Comparison of ENCODE assay signal across 8 cellular contexts in genomic region chr14:93113678-93114067, GRCh38. TPM values are rescaled to one million over a fixed set of nuclear protein-coding genes. Genes with fewer than 3 reads are reported as not detected.
DNase-seq lines count a peak whose midpoint lies in the region; ATAC-seq and TF ChIP-seq lines count a peak whose summit lies in the region.

No MANE protein-coding gene starts in this region.

- H3K27ac ChIP-seq in endodermal cell (ENCODE audit: low read depth, low read length) = no peak overlapping the region

- H3K4me3 ChIP-seq in endodermal cell (ENCODE audit: low read length) = peak overlapping the region; percentile 84

- H3K9ac ChIP-seq in endodermal cell (ENCODE audit: extremely low read depth, low read length, poor library complexity, severe bottlenecking) = no peak overlapping the region

- H3K36me3 ChIP-seq in endodermal cell (ENCODE audit: control insufficient read depth, insufficient read depth, low read length) = no peaks in the 10 kb centered on the region

- H3K9me3 Mint-ChIP-seq in Calu3 (ENCODE audit: low read depth, unreplicated experiment) = no peaks in the 10 kb centered on the region
- no peaks in the 10 kb centered on the region for H3K9me3 Mint-ChIP-seq in endodermal cell
- no peaks in the 10 kb centered on the region for H3K9me3 Mint-ChIP-seq in osteocyte (ENCODE audit: unreplicated experiment)

- H3K27me3 Mint-ChIP-seq in Calu3 (ENCODE audit: unreplicated experiment) (no peaks in the 10 kb centered on the region), endodermal cell (ENCODE audit: insufficient read depth) (no peaks in the 10 kb centered on the region), osteocyte (ENCODE audit: unreplicated experiment) (no peaks in the 10 kb centered on the region)

- H3K36me3 Mint-ChIP-seq in Calu3 (ENCODE audit: insufficient read depth, unreplicated experiment) (peaks cover 41% of the 10 kb centered on the region), endodermal cell (ENCODE audit: low read depth) (no peaks in the 10 kb centered on the region), osteocyte (ENCODE audit: unreplicated experiment) (no peaks in the 10 kb centered on the region)

- intact Hi-C loops in Calu3 (cut with micrococcal nuclease; ENCODE audit: unreplicated experiment) = loop anchor here (2.0 to 5.0 kb wide), 4 partner anchors 25 to 94 kb away; partner anchors contain the start of genes GON7 and UBR7

- no peaks in the 10 kb centered on the region for H3K4me1 ChIP-seq in endodermal cell (ENCODE audit: control insufficient read depth, insufficient read depth, low read length)

- H3K4me1 Mint-ChIP-seq in Calu3 (ENCODE audit: low read depth, unreplicated experiment) (peaks cover 9% of the 10 kb centered on the region), endodermal cell (peaks cover 16% of the 10 kb centered on the region), osteocyte (ENCODE audit: unreplicated experiment) (peaks cover 24% of the 10 kb centered on the region)

- DNase-seq in Calu3 = no peak
- peak; percentile 41 for DNase-seq in NCI-H69 (lab: John Stamatoyannopoulos, UW)
- peak; percentile 69 for DNase-seq in endodermal cell
- DNase-seq in osteocyte (ENCODE audit: extremely low spot score, unreplicated experiment) = no peak
- DNase-seq in SW480 (ENCODE audit: low spot score) = no peak
- DNase-seq in stimulated activated naive CD4-positive, alpha-beta T cell treated with Interleukin-2 at 50 U/mL for 16 hours (lab: John Stamatoyannopoulos, UW) = no peak
- no peak for DNase-seq in KBM-7

- in situ Hi-C loops in KBM-7 (cut with MboI; ENCODE audit: low pct_unique_long_range_greater_than_20kb, low sequenced_read_pairs) = no loop called here

- CTCF ChIA-PET in Calu3 (lab: Charles Lee) = interaction anchor here (0.5 to 2.2 kb wide), 23 partner anchors 8 to 233 kb away, joined by 3 to 23 read pairs (median 5); partner anchors contain the start of genes GON7 and UBR7

- H3K27me3 ChIP-seq in endodermal cell (ENCODE audit: control insufficient read depth, insufficient read depth, low read length, poor library complexity, severe bottlenecking) = no peaks in the 10 kb centered on the region

- no peak for TF ChIP-seq CTCF in Calu3 (IDR thresholded peaks at IDR 0.05; ENCODE audit: unreplicated experiment)
- no peak for TF ChIP-seq CTCF in endodermal cell (conservative IDR thresholded peaks at IDR 0.05)
- no peak for TF ChIP-seq CTCF in osteocyte (IDR thresholded peaks at IDR 0.05)

- peak overlapping the region; percentile 67 for H3K27ac Mint-ChIP-seq in Calu3 (ENCODE audit: unreplicated experiment)
- peak overlapping the region; percentile 87 for H3K27ac Mint-ChIP-seq in endodermal cell
- H3K27ac Mint-ChIP-seq in osteocyte (ENCODE audit: unreplicated experiment) = no peak overlapping the region

- WGBS in endodermal cell (ENCODE audit: insufficient coverage in 1 of 2, insufficient read length in 1 of 2), 2 experiments = 36 to 48% methylated on average over 8 of the region's 8 CpGs

- H3K9me3 ChIP-seq in endodermal cell (ENCODE audit: control insufficient read depth, low read length) = no peaks in the 10 kb centered on the region

- ATAC-seq in GM21381 (IDR thresholded peaks at IDR 0.05; ENCODE audit: unreplicated experiment) = no peak

- BruUV-seq in Calu3 (replicated peaks; lab: Mats Ljungman, UMichigan) = no TSS peak

- peak overlapping the region; percentile 86 for H3K4me3 Mint-ChIP-seq in Calu3 (ENCODE audit: low read depth, unreplicated experiment)
- peak overlapping the region; percentile 66 for H3K4me3 Mint-ChIP-seq in endodermal cell
- H3K4me3 Mint-ChIP-seq in osteocyte (ENCODE audit: unreplicated experiment) = peak overlapping the region; percentile 82

RNA-seq across cellular contexts. Expression of gene ITPK1, which starts 2.1 kb away (rescaled TPM):
- total RNA-seq in Calu3 (2022) (94.3 and 109 TPM in 2 replicates), endodermal cell (10 to 100 TPM; 59.9 to 66.9 TPM), osteocyte (31.2 and 32.8 TPM in 2 replicates)
- 30.1 TPM for polyA plus RNA-seq in endodermal cell (2013, experiment 1 of 2)
- 32.0 TPM for polyA plus RNA-seq in endodermal cell (2013, experiment 2 of 2)

Comparison
In these comparisons a context has a peak if more than half of its experiments do, and no peak if none do; other contexts are left out.
1. DNase-seq: peak in NCI-H69 (single experiment) and endodermal cell (single experiment); none in Calu3 (single experiment), osteocyte (single experiment), SW480 (single experiment), stimulated activated naive CD4-positive, alpha-beta T cell treated with Interleukin-2 at 50 U/mL for 16 hours (single experiment) and KBM-7 (single experiment).
2. Peak in every context shown above with its lines, with median percentiles within 50 percentile points of each other: H3K4me3 Mint-ChIP-seq.